Comparison of ENCODE assay signal across 1 cellular context in genomic region chr20:17960927-17961599, GRCh38.
A peak's percentile ranks its signal among the peaks of the same experiment; 100 is the strongest.
TF ChIP-seq lines count a peak whose summit lies in the region.

No MANE protein-coding gene starts in this region.

TF ChIP-seq in HepG2, 621 proteins besides CTCF, POLR2A, EP300 and RAD21 (continued from another document and continues in another):
- peak; percentile 82 for TF ChIP-seq HOMEZ (CRISPR knock-in tag; IDR thresholded peaks at IDR 0.05; ENCODE audit: low read depth)
- no peak for TF ChIP-seq SP2 (CRISPR knock-in tag; IDR thresholded peaks at IDR 0.05)
- no peak; the same call in 1 of the 2 replicates for TF ChIP-seq GLI4 (CRISPR knock-in tag; IDR thresholded peaks at IDR 0.05; ENCODE audit: borderline replicate concordance)
- 0 out of 2 replicates have a peak, but pooled peaks have one; percentile 60 for TF ChIP-seq ISX (CRISPR knock-in tag; conservative IDR thresholded peaks at IDR 0.05)
- no peak for TF ChIP-seq ATF7-NPFF (CRISPR knock-in tag; IDR thresholded peaks at IDR 0.05; ENCODE audit: low read depth)
- no peak for TF ChIP-seq ADNP (CRISPR knock-in tag; IDR thresholded peaks at IDR 0.05)
- no peak for TF ChIP-seq TEAD2 (CRISPR knock-in tag; IDR thresholded peaks at IDR 0.05)
- TF ChIP-seq ZNF234 (CRISPR knock-in tag; conservative IDR thresholded peaks at IDR 0.05), result no peak
- TF ChIP-seq ZNF576 (CRISPR knock-in tag; IDR thresholded peaks at IDR 0.05), result no peak
- no peak for TF ChIP-seq CREB3 (CRISPR knock-in tag; IDR thresholded peaks at IDR 0.05)
- TF ChIP-seq BRF2 (CRISPR knock-in tag; IDR thresholded peaks at IDR 0.05), result 0 out of 2 replicates have a peak, but pooled peaks have one; percentile 66
- TF ChIP-seq HMG20B (CRISPR knock-in tag; conservative IDR thresholded peaks at IDR 0.05), result 0 out of 2 replicates have a peak, but pooled peaks have one; percentile 28
- no peak for TF ChIP-seq HDAC6 (IDR thresholded peaks at IDR 0.05; ENCODE audit: low read depth, low read length)
- no peak for TF ChIP-seq SPEN (CRISPR knock-in tag; IDR thresholded peaks at IDR 0.05; ENCODE audit: low read depth)
- TF ChIP-seq ETV5 (CRISPR knock-in tag; IDR thresholded peaks at IDR 0.05; ENCODE audit: borderline replicate concordance), result peak; percentile 54; the same call in 1 of the 2 replicates
- no peak for TF ChIP-seq KLF13 (CRISPR knock-in tag; IDR thresholded peaks at IDR 0.05)
- TF ChIP-seq ZNF468 (CRISPR knock-in tag; IDR thresholded peaks at IDR 0.05), result no peak
- no peak for TF ChIP-seq ZNF781 (CRISPR knock-in tag; IDR thresholded peaks at IDR 0.05; ENCODE audit: borderline replicate concordance, not compliant biosample characterization)
- TF ChIP-seq ZBTB3 (CRISPR knock-in tag; IDR thresholded peaks at IDR 0.05; ENCODE audit: borderline replicate concordance, low read depth), result no peak
- peak; percentile 86 for TF ChIP-seq ZNF800 (CRISPR knock-in tag; IDR thresholded peaks at IDR 0.05)
- no peak for TF ChIP-seq MZF1 (CRISPR knock-in tag; IDR thresholded peaks at IDR 0.05; ENCODE audit: borderline replicate concordance)
- no peak for TF ChIP-seq EZH2 (conservative IDR thresholded peaks at IDR 0.05; ENCODE audit: low read depth, low read length)
- peak; percentile 43; the same call in 1 of the 2 replicates for TF ChIP-seq ARID3A (IDR thresholded peaks at IDR 0.05; ENCODE audit: low read depth, low read length)
- no peak for TF ChIP-seq JARID2 (CRISPR knock-in tag; IDR thresholded peaks at IDR 0.05; ENCODE audit: insufficient replicate concordance)
- TF ChIP-seq JUN (CRISPR knock-in tag; IDR thresholded peaks at IDR 0.05), result no peak
- TF ChIP-seq SYNCRIP (IDR thresholded peaks at IDR 0.05; ENCODE audit: insufficient read depth, low read depth, low read length), result no peak
- TF ChIP-seq U2AF2 (IDR thresholded peaks at IDR 0.05; ENCODE audit: low read depth, low read length), result no peak
- TF ChIP-seq SNRNP70 (IDR thresholded peaks at IDR 0.05; ENCODE audit: low read depth, low read length), result no peak
- peak; percentile 78; the same call in 1 of the 2 replicates for TF ChIP-seq SP140L (CRISPR knock-in tag; IDR thresholded peaks at IDR 0.05; ENCODE audit: borderline replicate concordance)
- TF ChIP-seq ZSCAN9 (CRISPR knock-in tag; IDR thresholded peaks at IDR 0.05; ENCODE audit: borderline replicate concordance), result peak; percentile 78
- TF ChIP-seq ZNF451 (CRISPR knock-in tag; IDR thresholded peaks at IDR 0.05), result no peak
- no peak for TF ChIP-seq HNRNPK (IDR thresholded peaks at IDR 0.05; ENCODE audit: low read depth, low read length, poor library complexity, severe bottlenecking)
- TF ChIP-seq DMAP1 (CRISPR knock-in tag; IDR thresholded peaks at IDR 0.05), result peak; percentile 44; the same call in 1 of the 2 replicates
- peak; percentile 43 for TF ChIP-seq SMC3 (IDR thresholded peaks at IDR 0.05; ENCODE audit: low read length)
- peak; percentile 72; the same call in 1 of the 2 replicates for TF ChIP-seq CBX5 (CRISPR knock-in tag; IDR thresholded peaks at IDR 0.05; ENCODE audit: borderline replicate concordance)
- TF ChIP-seq ZNF484 (CRISPR knock-in tag; IDR thresholded peaks at IDR 0.05; ENCODE audit: borderline replicate concordance, low read depth), result no peak
- TF ChIP-seq MTA1 (CRISPR knock-in tag; IDR thresholded peaks at IDR 0.05; ENCODE audit: borderline replicate concordance), result no peak
- TF ChIP-seq SAP130 (CRISPR knock-in tag; IDR thresholded peaks at IDR 0.05; ENCODE audit: low read depth), result peak; percentile 94
- TF ChIP-seq ZNF264 (CRISPR knock-in tag; IDR thresholded peaks at IDR 0.05), result peak; percentile 96
- no peak for TF ChIP-seq PHF20 (CRISPR knock-in tag; IDR thresholded peaks at IDR 0.05)
- no peak for TF ChIP-seq GMEB1 (CRISPR knock-in tag; IDR thresholded peaks at IDR 0.05; ENCODE audit: borderline replicate concordance)
- peak; percentile 83; the same call in 1 of the 2 replicates for TF ChIP-seq RFXANK (CRISPR knock-in tag; IDR thresholded peaks at IDR 0.05)
- no peak for TF ChIP-seq FOXP1 (IDR thresholded peaks at IDR 0.05)
- TF ChIP-seq FOXP1 (CRISPR knock-in tag; IDR thresholded peaks at IDR 0.05), result peak; percentile 59
- TF ChIP-seq LRRFIP1 (CRISPR knock-in tag; conservative IDR thresholded peaks at IDR 0.05), result no peak
- TF ChIP-seq ZNF512B (CRISPR knock-in tag; IDR thresholded peaks at IDR 0.05; ENCODE audit: borderline replicate concordance), result no peak
- TF ChIP-seq TCF7L2 (IDR thresholded peaks at IDR 0.05; ENCODE audit: low read depth, low read length), result no peak
- no peak for TF ChIP-seq ZNF251 (CRISPR knock-in tag; IDR thresholded peaks at IDR 0.05)
- TF ChIP-seq ZBTB7B (CRISPR knock-in tag; IDR thresholded peaks at IDR 0.05), result peak; percentile 85; the same call in 1 of the 2 replicates
- no peak for TF ChIP-seq ZNF230 (CRISPR knock-in tag; IDR thresholded peaks at IDR 0.05)
- no peak for TF ChIP-seq MBNL3 (CRISPR knock-in tag; conservative IDR thresholded peaks at IDR 0.05)
- no peak for TF ChIP-seq ZSCAN22 (CRISPR knock-in tag; IDR thresholded peaks at IDR 0.05)
- TF ChIP-seq ZNF629 (CRISPR knock-in tag; conservative IDR thresholded peaks at IDR 0.05), result peak; percentile 66
- peak; percentile 52 for TF ChIP-seq TAF1 (CRISPR knock-in tag; IDR thresholded peaks at IDR 0.05)
- no peak for TF ChIP-seq ZNF546 (CRISPR knock-in tag; conservative IDR thresholded peaks at IDR 0.05)
